ENCODE assay signal across 8 cellular contexts in the genomic region with DNA sequence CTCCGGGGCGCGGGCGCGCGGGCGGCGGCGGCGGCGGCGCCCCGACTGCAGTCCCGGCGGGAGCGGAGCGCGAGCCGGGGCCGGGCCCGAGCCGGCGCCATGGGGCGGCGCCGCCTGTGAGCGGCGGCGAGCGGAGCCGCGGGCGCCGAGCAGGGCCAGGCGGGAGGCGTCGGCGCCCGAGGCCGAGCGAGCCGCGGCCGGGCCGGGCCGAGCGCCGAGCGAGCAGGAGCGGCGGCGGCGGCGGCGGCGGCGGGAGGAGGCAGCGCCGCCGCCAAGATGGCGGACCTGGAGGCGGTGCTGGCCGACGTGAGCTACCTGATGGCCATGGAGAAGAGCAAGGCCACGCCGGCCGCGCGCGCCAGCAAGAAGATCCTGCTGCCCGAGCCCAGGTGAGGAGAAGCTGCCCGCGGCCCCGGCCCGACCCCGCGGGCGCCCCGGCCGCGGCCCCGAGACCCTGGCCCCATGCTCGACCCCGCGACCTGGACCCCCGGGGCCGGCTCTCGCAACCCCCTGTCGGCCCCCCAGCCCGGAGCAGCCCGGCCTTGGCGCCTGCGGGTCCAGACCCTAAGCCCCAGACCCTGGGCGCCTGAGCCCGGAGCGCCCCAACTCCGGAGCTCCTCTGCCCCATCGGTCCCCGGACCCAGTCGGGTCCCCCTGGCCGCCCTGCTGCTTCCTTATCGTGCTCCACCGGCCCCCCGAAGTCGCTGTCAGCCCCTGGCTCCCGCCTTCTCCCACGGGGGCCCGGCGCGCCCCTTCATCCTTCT. TPM values are rescaled to one million over a fixed set of nuclear protein-coding genes. Genes with fewer than 3 reads are reported as not detected.
A peak's percentile ranks its signal among the peaks of the same experiment; 100 is the strongest.
DNase-seq lines count a peak whose midpoint lies in the region; ATAC-seq lines count a peak whose summit lies in the region.

A gene (plus strand): TSS at position 50 of the 764 bp plus-strand sequence. CDS start 227 bp downstream, at position 277.

- no peaks in the 10 kb centered on the region for H3K9me3 Mint-ChIP-seq in central memory CD8-positive, alpha-beta T cell

- intact Hi-C loops in left colon (cut with DNase I, micrococcal nuclease) = loop anchor here in 1 of 2 donors (5.0 kb wide), 1 partner anchor 51 kb away; no protein-coding TSS in a partner anchor

- peaks cover 74% of the 10 kb centered on the region for H3K4me1 Mint-ChIP-seq in central memory CD8-positive, alpha-beta T cell

- peak within 1 kb of the TSS; percentile 98 for H3K27ac Mint-ChIP-seq in central memory CD8-positive, alpha-beta T cell (ENCODE audit: low read depth)

- DNase-seq in NCI-H82 (lab: John Stamatoyannopoulos, UW) (peak; percentile 40), NCI-H82 treated with DMSO at 0.1 percent for 48 hours (lab: John Stamatoyannopoulos, UW; ENCODE audit: unreplicated experiment) (no peak), RPMI7951 (ENCODE audit: low read depth) (peak; percentile 37), left colon (peak; percentile 44 to 61), foreskin melanocyte (no peak)
- DNase-seq in central memory CD8-positive, alpha-beta T cell (ENCODE audit: low spot score in 2 of 2) = no peak
- peak; percentile 64 for DNase-seq in stimulated activated naive CD8-positive, alpha-beta T cell treated with anti-CD3 and anti-CD28 coated beads, Interleukin-15, Interleukin-2, amounts not matched to agents 100 U/mL and 50 U/mL, for 24 hours

- H3K27me3 Mint-ChIP-seq in central memory CD8-positive, alpha-beta T cell = no peaks in the 10 kb centered on the region

- ATAC-seq in HG03354 (IDR thresholded peaks at IDR 0.05; ENCODE audit: poor library complexity, severe bottlenecking, unreplicated experiment) = peak; percentile 21
- no peak for ATAC-seq in central memory CD8-positive, alpha-beta T cell (replicated peaks; ENCODE audit: extremely low read depth, poor library complexity, severe bottlenecking)
- ATAC-seq in left colon = peak; percentile 2
- peak; percentile 3 for ATAC-seq in stimulated activated naive CD8-positive, alpha-beta T cell treated with anti-CD3 and anti-CD28 coated beads, Interleukin-15, Interleukin-2, amounts not matched to agents 100 U/mL and 50 U/mL, for 24 hours

- H3K36me3 Mint-ChIP-seq in central memory CD8-positive, alpha-beta T cell (ENCODE audit: insufficient read depth) = peaks cover 51% of the 10 kb centered on the region

- peak within 1 kb of the TSS; percentile 99 for H3K4me3 Mint-ChIP-seq in central memory CD8-positive, alpha-beta T cell

RNA-seq across cellular contexts. Expression of the gene that starts here (rescaled TPM):
- 22.0 and 32.9 TPM in 2 replicates for total RNA-seq in RPMI7951 (2014; rRNA removed; shearing (Covaris generic))
- 100 to 1,000 TPM in 1 of 2 donors, 10 to 100 TPM in 1; 95.8 to 119 TPM for total RNA-seq in left colon

Comparison
In these comparisons a context has a peak if more than half of its experiments do, and no peak if none do; other contexts are left out.
1. DNase-seq: peak in NCI-H82 (single experiment), RPMI7951 (single experiment), left colon (2 of 2) and stimulated activated naive CD8-positive, alpha-beta T cell treated with anti-CD3 and anti-CD28 coated beads, Interleukin-15, Interleukin-2, amounts not matched to agents 100 U/mL and 50 U/mL, for 24 hours (single experiment); none in NCI-H82 treated with DMSO at 0.1 percent for 48 hours (single experiment), central memory CD8-positive, alpha-beta T cell (0 of 2) and foreskin melanocyte (single experiment).